Comparison of ENCODE assay signal across 29 cellular contexts in the genomic region with DNA sequence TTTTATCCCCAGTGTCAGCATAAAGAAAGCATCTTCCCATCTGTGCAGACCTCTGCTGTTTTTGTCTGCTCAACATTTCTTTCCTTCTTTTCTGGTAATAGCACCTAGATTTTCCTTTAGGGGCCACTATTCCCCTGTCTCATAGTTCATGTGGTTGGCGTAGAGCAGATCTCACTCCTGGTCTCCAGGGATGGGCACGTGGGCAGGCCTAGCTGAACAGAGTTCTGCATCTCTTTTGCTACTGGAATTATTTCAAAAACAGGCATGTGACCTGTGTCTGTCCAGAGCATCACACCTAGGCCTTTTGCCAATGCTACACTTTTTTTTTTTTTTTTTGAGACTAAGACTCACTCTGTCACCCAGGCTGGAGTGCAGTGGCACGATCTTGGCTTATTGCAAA. TPM values are rescaled to one million over a fixed set of nuclear protein-coding genes. Genes with fewer than 3 reads are reported as not detected.
"Had no signal": no experiment of that assay in that cellular context is flagged by ENCODE, and none has a peak within 500 bp of the region (broad histone marks: within the 10 kb centered on the region; RNA-seq: fewer than 3 reads in every experiment).

No MANE protein-coding gene starts in this region.

- DNase-seq: activated CD4-positive, alpha-beta T cell treated with anti-CD3 and anti-CD28 coated beads, Interleukin-2, amount 50 U/mL, for 48 hours; activated CD8-positive, alpha-beta memory T cell treated with anti-CD3 and anti-CD28 coated beads, Interleukin-2, amount 50 U/mL, for 48 hours; activated naive CD4-positive, alpha-beta T cell treated with Interleukin-2 at 50 U/mL for 16 hours; activated naive CD8-positive, alpha-beta T cell treated with anti-CD3 and anti-CD28 coated beads for 36 hours; activated T-cell treated with anti-CD3 and anti-CD28 coated beads, Interleukin-2, amount 50 U/mL, for 4 hours; amniotic stem cell; effector CD4-positive, alpha-beta T cell; foreskin keratinocyte; kidney; left lung; mammary epithelial cell; midbrain; natural killer cell; sigmoid colon; stimulated activated CD4-positive, alpha-beta T cell treated with anti-CD3 and anti-CD28 coated beads, Interleukin-15, amount 100 ng/mL, for 24 hours; stimulated activated CD8-positive, alpha-beta memory T cell treated with anti-CD3 and anti-CD28 coated beads, Interleukin-4, amount 100 ng/mL, for 48 hours; stimulated activated naive CD4-positive, alpha-beta T cell; T-helper 1 cell; T-helper 9 cell; testis; upper lobe of left lung had no signal

- H3K27ac Mint-ChIP-seq: activated naive CD8-positive, alpha-beta T cell treated with anti-CD3 and anti-CD28 coated beads for 36 hours; dendritic cell treated with granulocyte-macrophage colony-stimulating factor and Interleukin-4, amounts not matched to agents 40 ng/mL and 50 ng/mL, for 4 days; natural killer cell; WTC11 had no signal

- H3K36me3 Mint-ChIP-seq: activated naive CD8-positive, alpha-beta T cell treated with anti-CD3 and anti-CD28 coated beads for 36 hours; natural killer cell; WTC11 had no signal

- H3K4me1 ChIP-seq: foreskin keratinocyte, left lung, parathyroid adenoma, upper lobe of left lung had no signal

- H3K4me3 Mint-ChIP-seq: activated naive CD8-positive, alpha-beta T cell treated with anti-CD3 and anti-CD28 coated beads for 36 hours; activated T-cell treated with anti-CD3 and anti-CD28 coated beads, Interleukin-2, amount 50 U/mL, for 4 hours; dendritic cell treated with granulocyte-macrophage colony-stimulating factor and Interleukin-4, amounts not matched to agents 40 ng/mL and 50 ng/mL, for 4 days; natural killer cell; WTC11 had no signal

- H3K27ac ChIP-seq: cardiac muscle cell, foreskin keratinocyte, left lung, parathyroid adenoma, testis, upper lobe of left lung had no signal

- ATAC-seq: activated T-cell treated with anti-CD3 and anti-CD28 coated beads, Interleukin-2, amount 50 U/mL, for 4 hours; foreskin keratinocyte; left lung; natural killer cell had no signal

- H3K79me2 ChIP-seq: parathyroid adenoma had no signal

- H3K36me3 ChIP-seq: cardiac muscle cell, left lung, sigmoid colon, upper lobe of left lung had no signal

- H3K9me3 ChIP-seq: left lung, sigmoid colon, testis, upper lobe of left lung had no signal

- H3K27me3 Mint-ChIP-seq: dendritic cell treated with granulocyte-macrophage colony-stimulating factor and Interleukin-4, amounts not matched to agents 40 ng/mL and 50 ng/mL, for 4 days had no signal

- H2AFZ ChIP-seq: parathyroid adenoma had no signal

- H3K9me3 Mint-ChIP-seq: activated naive CD8-positive, alpha-beta T cell treated with anti-CD3 and anti-CD28 coated beads for 36 hours; activated T-cell treated with anti-CD3 and anti-CD28 coated beads, Interleukin-2, amount 50 U/mL, for 4 hours; dendritic cell treated with granulocyte-macrophage colony-stimulating factor and Interleukin-4, amounts not matched to agents 40 ng/mL and 50 ng/mL, for 4 days; natural killer cell; WTC11 had no signal

- H3K4me2 ChIP-seq: smooth muscle cell had no signal

- H3K4me3 ChIP-seq: cardiac muscle cell, left lung, sigmoid colon, smooth muscle cell, testis, upper lobe of left lung had no signal

RNA-seq across cellular contexts. Expression of a gene that starts 17.7 kb away (rescaled TPM):
- total RNA-seq: cardiac muscle cell, epithelial cell of proximal tubule, fibroblast of lung, foreskin keratinocyte, mammary epithelial cell, pulmonary artery endothelial cell, smooth muscle cell had no signal

RNA-seq across cellular contexts. Expression of a gene that starts 51.3 kb away (rescaled TPM):
- total RNA-seq: cardiac muscle cell, epithelial cell of proximal tubule, fibroblast of lung, foreskin keratinocyte, mammary epithelial cell, pulmonary artery endothelial cell, smooth muscle cell had no signal
